1 cellular context compared by ENCODE assay signal in genomic region chr19:47272448-47273312, GRCh38.
TF ChIP-seq lines count a peak whose summit lies in the region.

No MANE protein-coding gene starts in this region.

TF ChIP-seq in A549, 52 proteins besides CTCF, POLR2A, EP300 and RAD21 (continued from another document):
- TF ChIP-seq HMGXB4 (CRISPR knock-in tag; IDR thresholded peaks at IDR 0.05; ENCODE audit: borderline replicate concordance) (no peak), JUN (IDR thresholded peaks at IDR 0.05) (no peak; a peak in 1 of 5 replicates), FOSB (CRISPR knock-in tag; IDR thresholded peaks at IDR 0.05) (no peak), POLR2AphosphoS2 (conservative IDR thresholded peaks at IDR 0.05; ENCODE audit: low read length) (peak; percentile 28)
